ENCODE assay signal across 16 cellular contexts in genomic region chr4:158786155-158786581, GRCh38. TPM values are rescaled to one million over a fixed set of nuclear protein-coding genes. Genes with fewer than 3 reads are reported as not detected.
DNase-seq lines count a peak whose midpoint lies in the region; ATAC-seq, FAIRE-seq and TF ChIP-seq lines count a peak whose summit lies in the region.
"Had no signal": no experiment of that assay in that cellular context is flagged by ENCODE, and none has a peak within 500 bp of the region (broad histone marks: within the 10 kb centered on the region; RNA-seq: fewer than 3 reads in every experiment).

No MANE protein-coding gene starts in this region.

- H3K27ac Mint-ChIP-seq in activated CD8-positive, alpha-beta T cell treated with anti-CD3 and anti-CD28 coated beads for 36 hours, result no peak overlapping the region
- H3K27ac Mint-ChIP-seq in activated CD4-positive, alpha-beta memory T cell treated with anti-CD3 and anti-CD28 coated beads for 36 hours, result no peak overlapping the region
- H3K27ac Mint-ChIP-seq: activated B cell treated with CpG ODN at 0.5 μM for 24 hours had no signal

- TF ChIP-seq POLR2A in endothelial cell of umbilical vein (IDR thresholded peaks at IDR 0.05; ENCODE audit: low read depth, low read length), result no peak

- no peaks in the 10 kb centered on the region for H3K36me3 Mint-ChIP-seq in activated CD8-positive, alpha-beta T cell treated with anti-CD3 and anti-CD28 coated beads for 36 hours (ENCODE audit: low read depth)
- H3K36me3 Mint-ChIP-seq in activated CD4-positive, alpha-beta memory T cell treated with anti-CD3 and anti-CD28 coated beads for 36 hours, result no peaks in the 10 kb centered on the region

- H3K27me3 Mint-ChIP-seq in activated CD8-positive, alpha-beta T cell treated with anti-CD3 and anti-CD28 coated beads for 36 hours, result no peaks in the 10 kb centered on the region
- H3K27me3 Mint-ChIP-seq in activated CD4-positive, alpha-beta memory T cell treated with anti-CD3 and anti-CD28 coated beads for 36 hours, result no peaks in the 10 kb centered on the region

- peaks cover 26% of the 10 kb centered on the region for H3K79me2 ChIP-seq in endothelial cell of umbilical vein (ENCODE audit: control insufficient read depth, insufficient read depth, low read length)

- peak overlapping the region; percentile 84 for H3K4me2 ChIP-seq in endothelial cell of umbilical vein (ENCODE audit: insufficient read depth, low read length)

- H3K4me1 ChIP-seq in endothelial cell of umbilical vein (ENCODE audit: control insufficient read depth, extremely low read depth, insufficient read depth, low read length), result peaks cover 50% of the 10 kb centered on the region
- peaks cover 29 to 46% of the 10 kb centered on the region in 2 donors for H3K4me1 ChIP-seq in muscle layer of duodenum (ENCODE audit: control insufficient read depth in 1 of 2, insufficient read depth in 2 of 2, low read length in 2 of 2)
- H3K4me1 ChIP-seq in SJCRH30, result no peaks in the 10 kb centered on the region

- CTCF ChIA-PET in endothelial cell of umbilical vein (lab: Charles Lee), result interaction anchor here (1.0 to 1.4 kb wide), 6 partner anchors 9 to 65 kb away, joined by 3 to 5 read pairs (median 4); no protein-coding TSS in a partner anchor
- CTCF ChIA-PET in activated CD8-positive, alpha-beta T cell treated with anti-CD3 and anti-CD28 coated beads for 36 hours (lab: Charles Lee), result no interaction called here
- CTCF ChIA-PET in activated CD4-positive, alpha-beta memory T cell treated with anti-CD3 and anti-CD28 coated beads for 36 hours (lab: Charles Lee), result interaction anchor here (1.0 kb wide), 1 partner anchor 17 kb away, joined by 3 read pairs; no protein-coding TSS in a partner anchor

- dilution Hi-C loops in endothelial cell of umbilical vein (cut with MboI; ENCODE audit: extremely low pct_ligation_motif_present, low sequenced_read_pairs), result no loop called here

- peaks cover 27% of the 10 kb centered on the region for H3K4me1 Mint-ChIP-seq in activated CD8-positive, alpha-beta T cell treated with anti-CD3 and anti-CD28 coated beads for 36 hours (ENCODE audit: low read depth)
- peaks cover 19% of the 10 kb centered on the region for H3K4me1 Mint-ChIP-seq in activated CD4-positive, alpha-beta memory T cell treated with anti-CD3 and anti-CD28 coated beads for 36 hours (ENCODE audit: low read depth)
- H3K4me1 Mint-ChIP-seq: activated B cell treated with CpG ODN at 0.5 μM for 24 hours had no signal

- no peak for TF ChIP-seq CTCF in endothelial cell of umbilical vein (IDR thresholded peaks at IDR 0.05; ENCODE audit: extremely low read depth in 1 of 2, insufficient read depth in 1 of 2, low read depth in 1 of 2, low read length in 2 of 2)
- no peak for TF ChIP-seq CTCF in activated CD8-positive, alpha-beta T cell treated with anti-CD3 and anti-CD28 coated beads for 36 hours (IDR thresholded peaks at IDR 0.05)

- no peaks in the 10 kb centered on the region for H3K27me3 ChIP-seq in endothelial cell of umbilical vein (ENCODE audit: control insufficient read depth in 2 of 2, insufficient read depth in 2 of 2, low read length in 2 of 2)
- H3K27me3 ChIP-seq in muscle layer of duodenum (ENCODE audit: low read depth, low read length), result no peaks in the 10 kb centered on the region
- H3K27me3 ChIP-seq in SJCRH30, result no peaks in the 10 kb centered on the region
- H3K27me3 ChIP-seq: vagina had no signal

- H2AFZ ChIP-seq in endothelial cell of umbilical vein (ENCODE audit: low read depth, low read length), result no peak overlapping the region

- intact Hi-C loops in Right ventricle myocardium superior (cut with DNase I), result no loop called here
- intact Hi-C loops in left cardiac atrium (cut with DNase I), result no loop called here
- intact Hi-C loops in endothelial cell of umbilical vein (cut with micrococcal nuclease), result no loop called here
- intact Hi-C loops in activated CD8-positive, alpha-beta T cell treated with anti-CD3 and anti-CD28 coated beads for 36 hours (cut with micrococcal nuclease), result no loop called here
- intact Hi-C loops in activated CD4-positive, alpha-beta memory T cell treated with anti-CD3 and anti-CD28 coated beads for 36 hours (cut with micrococcal nuclease), result no loop called here

- no TSS peak for BruUV-seq in endothelial cell of umbilical vein (replicated peaks; lab: Mats Ljungman, UMichigan)

- H3K27ac ChIP-seq in endothelial cell of umbilical vein (ENCODE audit: insufficient read depth, low read depth, low read length), result peak overlapping the region; percentile 17
- H3K27ac ChIP-seq in muscle layer of duodenum (ENCODE audit: low read length), result peak overlapping the region; percentile 32
- no peak overlapping the region for H3K27ac ChIP-seq in SJCRH30
- H3K27ac ChIP-seq: RWPE1, vagina had no signal

- no peak for FAIRE-seq in endothelial cell of umbilical vein (lab: Jason Lieb, UNC)

- no peak overlapping the region for H3K9ac ChIP-seq in endothelial cell of umbilical vein (replicated peaks; ENCODE audit: extremely low read depth, insufficient read depth, low read length)

- no peak for DNase-seq in Right ventricle myocardium superior
- DNase-seq in left cardiac atrium, result no peak
- peak; percentile 82 for DNase-seq in endothelial cell of umbilical vein (ENCODE audit: low read depth, low spot score)
- DNase-seq in activated CD8-positive, alpha-beta T cell treated with anti-CD3 and anti-CD28 coated beads for 36 hours, result no peak
- DNase-seq in SJCRH30, result no peak
- DNase-seq in stimulated activated CD4-positive, alpha-beta T cell treated with anti-CD3 and anti-CD28 coated beads, Interleukin-12 subunit alpha, Interleukin-12 subunit beta, amount 100 ng/mL, for 4 hours, result no peak
- DNase-seq in activated CD4-positive, alpha-beta memory T cell treated with anti-CD3 and anti-CD28 coated beads for 36 hours, result no peak
- DNase-seq: activated B cell treated with CpG ODN at 0.5 μM for 24 hours; activated gamma-delta T cell; effector CD8-positive, alpha-beta T cell; EL; NCI-H187 treated with DMSO at 0.1 percent for 48 hours; nucleus accumbens had no signal

- ATAC-seq in Right ventricle myocardium superior (ENCODE audit: poor library complexity) (peak; percentile 54), left cardiac atrium (no peak)
- no peak for ATAC-seq in activated CD8-positive, alpha-beta T cell treated with anti-CD3 and anti-CD28 coated beads for 36 hours

- no peaks in the 10 kb centered on the region for H3K9me1 ChIP-seq in endothelial cell of umbilical vein (replicated peaks; ENCODE audit: control insufficient read depth, extremely low read depth, insufficient read depth, low read length)

- H3K9me3 ChIP-seq in endothelial cell of umbilical vein (replicated peaks; ENCODE audit: control insufficient read depth, insufficient read depth, low read length), result no peaks in the 10 kb centered on the region
- no peaks in the 10 kb centered on the region for H3K9me3 ChIP-seq in muscle layer of duodenum (ENCODE audit: control insufficient read depth in 1 of 2, low read length in 2 of 2)
- H3K9me3 ChIP-seq in SJCRH30 (replicated peaks), result no peaks in the 10 kb centered on the region
- H3K9me3 ChIP-seq: vagina had no signal

- H4K20me1 ChIP-seq in endothelial cell of umbilical vein (replicated peaks; ENCODE audit: control insufficient read depth, extremely low read depth, insufficient read depth, low read length), result no peaks in the 10 kb centered on the region

- H3K4me3 ChIP-seq in endothelial cell of umbilical vein (replicated peaks in 1 of 3; ENCODE audit: insufficient read depth in 1 of 3, low read depth in 1 of 3, low read length in 3 of 3) (peak overlapping the region in 1 of 3 experiments; percentile 8), muscle layer of duodenum (ENCODE audit: low read depth in 1 of 2, low read length in 2 of 2) (no peak overlapping the region), SJCRH30 (no peak overlapping the region)
- H3K4me3 ChIP-seq: vagina had no signal

- no peak overlapping the region for H3K4me3 Mint-ChIP-seq in activated CD8-positive, alpha-beta T cell treated with anti-CD3 and anti-CD28 coated beads for 36 hours
- H3K4me3 Mint-ChIP-seq in activated CD4-positive, alpha-beta memory T cell treated with anti-CD3 and anti-CD28 coated beads for 36 hours, result no peak overlapping the region
- H3K4me3 Mint-ChIP-seq: activated B cell treated with CpG ODN at 0.5 μM for 24 hours had no signal

- no peaks in the 10 kb centered on the region for H3K36me3 ChIP-seq in endothelial cell of umbilical vein (ENCODE audit: control insufficient read depth in 2 of 2, extremely low read depth in 1 of 2, insufficient read depth in 2 of 2, low read length in 2 of 2)
- H3K36me3 ChIP-seq in muscle layer of duodenum (ENCODE audit: control insufficient read depth in 1 of 2, insufficient read depth in 2 of 2, low read length in 2 of 2), result no peaks in the 10 kb centered on the region
- no peaks in the 10 kb centered on the region for H3K36me3 ChIP-seq in SJCRH30
- H3K36me3 ChIP-seq: vagina had no signal

- no peaks in the 10 kb centered on the region for H3K9me3 Mint-ChIP-seq in activated CD8-positive, alpha-beta T cell treated with anti-CD3 and anti-CD28 coated beads for 36 hours
- no peaks in the 10 kb centered on the region for H3K9me3 Mint-ChIP-seq in activated CD4-positive, alpha-beta memory T cell treated with anti-CD3 and anti-CD28 coated beads for 36 hours
- H3K9me3 Mint-ChIP-seq: activated B cell treated with CpG ODN at 0.5 μM for 24 hours had no signal

- POLR2A ChIA-PET in endothelial cell of umbilical vein (lab: Charles Lee), result no interaction called here
- POLR2A ChIA-PET in activated CD8-positive, alpha-beta T cell treated with anti-CD3 and anti-CD28 coated beads for 36 hours (lab: Charles Lee), result no interaction called here
- POLR2A ChIA-PET in activated CD4-positive, alpha-beta memory T cell treated with anti-CD3 and anti-CD28 coated beads for 36 hours (lab: Charles Lee), result no interaction called here

TF ChIP-seq in endothelial cell of umbilical vein, 7 proteins besides CTCF, POLR2A, EP300 and RAD21 (continues in another document):
- TF ChIP-seq POLR2AphosphoS5 (IDR thresholded peaks at IDR 0.05; ENCODE audit: insufficient read depth, low read depth, low read length), result no peak
- TF ChIP-seq GATA2 (IDR thresholded peaks at IDR 0.05; ENCODE audit: insufficient read depth, insufficient read length, low read depth, low read length), result no peak

RNA-seq across cellular contexts. Expression of gene FNIP2, which starts 17.3 kb away (rescaled TPM):
- total RNA-seq in Right ventricle myocardium superior, result 46.2 TPM
- total RNA-seq in left cardiac atrium, result 10 to 100 TPM; 40.6 to 55.3 TPM
- 13.6 and 14.4 TPM in 2 replicates for total RNA-seq in endothelial cell of umbilical vein
- 2.6 and 4.5 TPM in 2 replicates for polyA plus RNA-seq in endothelial cell of umbilical vein
- polyA plus RNA-seq in endothelial cell of umbilical vein (2011; cell fraction: cytosol; rRNA removed), result 3.5 and 4.2 TPM in 2 replicates
- polyA plus RNA-seq in endothelial cell of umbilical vein (2011; cell fraction: nucleus; rRNA removed), result 7.5 and 8.0 TPM in 2 replicates
- polyA plus RNA-seq in endothelial cell of umbilical vein (2012), result 3.1 and 4.1 TPM in 2 replicates
- polyA minus RNA-seq in endothelial cell of umbilical vein, result 15.5 and 16.7 TPM in 2 replicates
- polyA minus RNA-seq in endothelial cell of umbilical vein (2011; cell fraction: cytosol; rRNA and poly(A)+ RNA removed), result 0.51 TPM
- 26.0 and 35.9 TPM in 2 replicates for polyA minus RNA-seq in endothelial cell of umbilical vein (2011; cell fraction: nucleus; rRNA and poly(A)+ RNA removed)
- total RNA-seq in activated CD8-positive, alpha-beta T cell treated with anti-CD3 and anti-CD28 coated beads for 36 hours, result 10 to 100 TPM; 11.2 to 11.7 TPM
- 15.9 and 18.4 TPM in 2 replicates for total RNA-seq in SJCRH30 (2014; rRNA removed; shearing (Covaris generic))
- 10 to 100 TPM; 17.7 to 19.4 TPM for total RNA-seq in activated CD4-positive, alpha-beta memory T cell treated with anti-CD3 and anti-CD28 coated beads for 36 hours
- total RNA-seq: activated B cell treated with CpG ODN at 0.5 μM for 24 hours had no signal
